In the genomic region with DNA sequence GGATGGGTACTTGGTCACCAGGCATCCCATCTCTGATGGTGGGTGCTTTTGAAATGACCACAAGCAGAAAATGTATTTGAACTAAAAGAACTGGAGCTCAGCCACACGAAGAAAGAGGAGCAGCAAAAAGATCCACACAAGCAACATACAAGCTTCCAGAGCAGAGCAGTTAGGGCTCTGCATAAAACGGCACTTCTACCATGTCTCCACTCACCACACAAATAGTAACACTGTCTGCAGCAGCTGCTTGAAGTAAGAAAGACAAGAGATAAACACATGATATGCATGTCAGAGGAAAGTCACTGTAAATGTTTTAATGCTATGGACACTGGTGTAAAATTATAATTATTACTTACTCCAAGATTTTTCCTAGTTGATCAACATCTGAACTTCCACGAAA, we compare ENCODE assay signal across 12 cellular contexts. TPM values are rescaled to one million over a fixed set of nuclear protein-coding genes. Genes with fewer than 3 reads are reported as not detected.
DNase-seq lines count a peak whose midpoint lies in the region; ATAC-seq and TF ChIP-seq lines count a peak whose summit lies in the region.
"Had no signal": no experiment of that assay in that cellular context is flagged by ENCODE, and none has a peak within 500 bp of the region (broad histone marks: within the 10 kb centered on the region; RNA-seq: fewer than 3 reads in every experiment).

No MANE protein-coding gene starts in this region.

- peaks cover 21% of the 10 kb centered on the region for H3F3A ChIP-seq in Loucy (ENCODE audit: low read depth)

- H3K4me1 ChIP-seq in Loucy (ENCODE audit: insufficient read depth, low read length, poor library complexity, severe bottlenecking): peaks cover 60% of the 10 kb centered on the region

- H3K79me2 ChIP-seq in Loucy (ENCODE audit: insufficient read depth, low read length): peaks cover 91% of the 10 kb centered on the region

- no peak overlapping the region for H3K4me3 Mint-ChIP-seq in stimulated activated naive CD8-positive, alpha-beta T cell treated with anti-CD3 and anti-CD28 coated beads, Interleukin-15, Interleukin-2, amounts not matched to agents 100 ng/mL and 50 ng/mL, for 24 hours
- H3K4me3 Mint-ChIP-seq in activated naive CD8-positive, alpha-beta T cell treated with anti-CD3 and anti-CD28 coated beads, Interleukin-2, amount 10 ng/mL, durations not matched to agents 7 days and 5 days: peak overlapping the region; percentile 22
- no peak overlapping the region for H3K4me3 Mint-ChIP-seq in stimulated activated naive B cell treated with anti-CD40 and anti-IgM and Interleukin-4, amounts not matched to agents 10 μg/mL and 1 μg/mL and 100 μg/mL, for 72 hours

- POLR2A ChIA-PET in activated naive CD8-positive, alpha-beta T cell treated with anti-CD3 and anti-CD28 coated beads, Interleukin-2, amount 10 ng/mL, durations not matched to agents 7 days and 5 days (lab: Charles Lee): interaction anchor here (2.6 to 3.8 kb wide), 2 partner anchors 10 to 211 kb away, joined by 10 to 30 read pairs; no protein-coding TSS in a partner anchor

- H3K4me1 Mint-ChIP-seq in stimulated activated naive CD8-positive, alpha-beta T cell treated with anti-CD3 and anti-CD28 coated beads, Interleukin-15, Interleukin-2, amounts not matched to agents 100 ng/mL and 50 ng/mL, for 24 hours (ENCODE audit: low read depth): peaks cover 69% of the 10 kb centered on the region
- peaks cover 48% of the 10 kb centered on the region for H3K4me1 Mint-ChIP-seq in activated naive CD8-positive, alpha-beta T cell treated with anti-CD3 and anti-CD28 coated beads, Interleukin-2, amount 10 ng/mL, durations not matched to agents 7 days and 5 days
- H3K4me1 Mint-ChIP-seq in stimulated activated naive B cell treated with anti-CD40 and anti-IgM and Interleukin-4, amounts not matched to agents 10 μg/mL and 1 μg/mL and 100 μg/mL, for 72 hours: peaks cover 23 to 46% of the 10 kb centered on the region in 2 donors

- H2AFZ ChIP-seq in Loucy (ENCODE audit: low read length): no peak overlapping the region

- peaks cover 70% of the 10 kb centered on the region for H3K36me3 Mint-ChIP-seq in stimulated activated naive CD8-positive, alpha-beta T cell treated with anti-CD3 and anti-CD28 coated beads, Interleukin-15, Interleukin-2, amounts not matched to agents 100 ng/mL and 50 ng/mL, for 24 hours (ENCODE audit: low read depth)
- peaks cover 57% of the 10 kb centered on the region for H3K36me3 Mint-ChIP-seq in activated naive CD8-positive, alpha-beta T cell treated with anti-CD3 and anti-CD28 coated beads, Interleukin-2, amount 10 ng/mL, durations not matched to agents 7 days and 5 days
- H3K36me3 Mint-ChIP-seq in stimulated activated naive B cell treated with anti-CD40 and anti-IgM and Interleukin-4, amounts not matched to agents 10 μg/mL and 1 μg/mL and 100 μg/mL, for 72 hours: peaks cover 10 to 26% of the 10 kb centered on the region in 2 donors

- H3K27me3 Mint-ChIP-seq in stimulated activated naive CD8-positive, alpha-beta T cell treated with anti-CD3 and anti-CD28 coated beads, Interleukin-15, Interleukin-2, amounts not matched to agents 100 ng/mL and 50 ng/mL, for 24 hours: no peaks in the 10 kb centered on the region
- no peaks in the 10 kb centered on the region for H3K27me3 Mint-ChIP-seq in activated naive CD8-positive, alpha-beta T cell treated with anti-CD3 and anti-CD28 coated beads, Interleukin-2, amount 10 ng/mL, durations not matched to agents 7 days and 5 days
- no peaks in the 10 kb centered on the region for H3K27me3 Mint-ChIP-seq in stimulated activated naive B cell treated with anti-CD40 and anti-IgM and Interleukin-4, amounts not matched to agents 10 μg/mL and 1 μg/mL and 100 μg/mL, for 72 hours

- ATAC-seq in stimulated activated naive CD8-positive, alpha-beta T cell treated with anti-CD3 and anti-CD28 coated beads, Interleukin-15, Interleukin-2, amounts not matched to agents 100 U/mL and 50 U/mL, for 24 hours: no peak
- no peak for ATAC-seq in activated naive CD8-positive, alpha-beta T cell treated with anti-CD3 and anti-CD28 coated beads, Interleukin-2, amount 10 ng/mL, durations not matched to agents 7 days and 5 days (ENCODE audit: low read depth)
- ATAC-seq in stimulated activated naive B cell treated with anti-CD40 and anti-IgM and Interleukin-4, amounts not matched to agents 10 μg/mL and 1 μg/mL and 100 μg/mL, for 72 hours (replicated peaks): no peak
- ATAC-seq: left lung had no signal

- H3K9me3 Mint-ChIP-seq in stimulated activated naive CD8-positive, alpha-beta T cell treated with anti-CD3 and anti-CD28 coated beads, Interleukin-15, Interleukin-2, amounts not matched to agents 100 ng/mL and 50 ng/mL, for 24 hours: peaks cover 3% of the 10 kb centered on the region
- peaks cover 7% of the 10 kb centered on the region for H3K9me3 Mint-ChIP-seq in activated naive CD8-positive, alpha-beta T cell treated with anti-CD3 and anti-CD28 coated beads, Interleukin-2, amount 10 ng/mL, durations not matched to agents 7 days and 5 days
- H3K9me3 Mint-ChIP-seq in stimulated activated naive B cell treated with anti-CD40 and anti-IgM and Interleukin-4, amounts not matched to agents 10 μg/mL and 1 μg/mL and 100 μg/mL, for 72 hours: peaks cover 3% of the 10 kb centered on the region in 2 donors

- peaks cover 80% of the 10 kb centered on the region for H3K36me3 ChIP-seq in Loucy (ENCODE audit: insufficient read depth, low read length)
- H3K36me3 ChIP-seq: left lung had no signal

- H3K27me3 ChIP-seq in Loucy (ENCODE audit: insufficient read depth, low read length, poor library complexity, severe bottlenecking): no peaks in the 10 kb centered on the region
- H3K27me3 ChIP-seq: left lung had no signal

- peak overlapping the region; percentile 51 for H3K9ac ChIP-seq in Loucy (ENCODE audit: low read depth, low read length, poor library complexity, severe bottlenecking)

- no peak overlapping the region for H3K4me3 ChIP-seq in Loucy (ENCODE audit: low read length, poor library complexity, severe bottlenecking)
- H3K4me3 ChIP-seq: left lung had no signal

- no peaks in the 10 kb centered on the region for H3K9me2 ChIP-seq in Loucy (replicated peaks; ENCODE audit: low read depth, low read length)

- in situ Hi-C loops in KBM-7 (cut with MboI; ENCODE audit: low pct_unique_long_range_greater_than_20kb, low sequenced_read_pairs): loop anchor here (25.0 kb wide), 1 partner anchor 415 kb away; no protein-coding TSS in a partner anchor

- peak overlapping the region; percentile 82 for H3K27ac Mint-ChIP-seq in stimulated activated naive CD8-positive, alpha-beta T cell treated with anti-CD3 and anti-CD28 coated beads, Interleukin-15, Interleukin-2, amounts not matched to agents 100 ng/mL and 50 ng/mL, for 24 hours
- peak overlapping the region; percentile 26 for H3K27ac Mint-ChIP-seq in activated naive CD8-positive, alpha-beta T cell treated with anti-CD3 and anti-CD28 coated beads, Interleukin-2, amount 10 ng/mL, durations not matched to agents 7 days and 5 days
- peak overlapping the region; percentile 33 for H3K27ac Mint-ChIP-seq in stimulated activated naive B cell treated with anti-CD40 and anti-IgM and Interleukin-4, amounts not matched to agents 10 μg/mL and 1 μg/mL and 100 μg/mL, for 72 hours

- no peak for TF ChIP-seq CTCF in Loucy (conservative IDR thresholded peaks at IDR 0.05; ENCODE audit: low read length)

- H3K9me3 ChIP-seq in Loucy (ENCODE audit: insufficient read depth, low read depth, low read length): no peaks in the 10 kb centered on the region; the same call in 1 of the 2 replicates
- H3K9me3 ChIP-seq: left lung had no signal

- H3K4me2 ChIP-seq in Loucy (ENCODE audit: low read depth, low read length, poor library complexity, severe bottlenecking): no peak overlapping the region

- peaks cover 44% of the 10 kb centered on the region for H4K20me1 ChIP-seq in Loucy (ENCODE audit: insufficient read depth, low read length, poor library complexity, severe bottlenecking)

- DNase-seq in stimulated activated naive CD8-positive, alpha-beta T cell treated with anti-CD3 and anti-CD28 coated beads, Interleukin-15, Interleukin-2, amounts not matched to agents 100 U/mL and 50 U/mL, for 24 hours: no peak
- no peak for DNase-seq in activated naive CD8-positive, alpha-beta T cell treated with anti-CD3 and anti-CD28 coated beads, Interleukin-2, amount 10 ng/mL, durations not matched to agents 7 days and 5 days
- no peak for DNase-seq in stimulated activated naive B cell treated with anti-CD40 and anti-IgM and Interleukin-4, amounts not matched to agents 10 μg/mL and 1 μg/mL and 100 μg/mL, for 72 hours
- DNase-seq in NK-92 (lab: John Stamatoyannopoulos, UW; ENCODE audit: unreplicated experiment) (no peak), KBM-7 (no peak), D341Med (ENCODE audit: low spot score) (no peak)
- DNase-seq: activated CD4-positive, alpha-beta T cell treated with anti-CD3 and anti-CD28 coated beads for 1 hour; GDM1; left lung; NCI-H2081 treated with DMSO at 0.1 percent for 48 hours had no signal

RNA-seq across cellular contexts. Expression of gene FAM133B, which starts 32.5 kb away (rescaled TPM):
- 10 to 100 TPM; 32.3 to 33.3 TPM for total RNA-seq in activated naive CD8-positive, alpha-beta T cell treated with anti-CD3 and anti-CD28 coated beads, Interleukin-2, amount 10 ng/mL, durations not matched to agents 7 days and 5 days

Comparison
In these comparisons a context has a peak if more than half of its experiments do, and no peak if none do; other contexts are left out.
1. H3K27ac Mint-ChIP-seq: peak in every context shown above with its lines; median percentile 82 in stimulated activated naive CD8-positive, alpha-beta T cell treated with anti-CD3 and anti-CD28 coated beads, Interleukin-15, Interleukin-2, amounts not matched to agents 100 ng/mL and 50 ng/mL, for 24 hours; 33 in stimulated activated naive B cell treated with anti-CD40 and anti-IgM and Interleukin-4, amounts not matched to agents 10 μg/mL and 1 μg/mL and 100 μg/mL, for 72 hours; 26 in activated naive CD8-positive, alpha-beta T cell treated with anti-CD3 and anti-CD28 coated beads, Interleukin-2, amount 10 ng/mL, durations not matched to agents 7 days and 5 days.